ENCODE assay signal across 8 cellular contexts in the genomic region with DNA sequence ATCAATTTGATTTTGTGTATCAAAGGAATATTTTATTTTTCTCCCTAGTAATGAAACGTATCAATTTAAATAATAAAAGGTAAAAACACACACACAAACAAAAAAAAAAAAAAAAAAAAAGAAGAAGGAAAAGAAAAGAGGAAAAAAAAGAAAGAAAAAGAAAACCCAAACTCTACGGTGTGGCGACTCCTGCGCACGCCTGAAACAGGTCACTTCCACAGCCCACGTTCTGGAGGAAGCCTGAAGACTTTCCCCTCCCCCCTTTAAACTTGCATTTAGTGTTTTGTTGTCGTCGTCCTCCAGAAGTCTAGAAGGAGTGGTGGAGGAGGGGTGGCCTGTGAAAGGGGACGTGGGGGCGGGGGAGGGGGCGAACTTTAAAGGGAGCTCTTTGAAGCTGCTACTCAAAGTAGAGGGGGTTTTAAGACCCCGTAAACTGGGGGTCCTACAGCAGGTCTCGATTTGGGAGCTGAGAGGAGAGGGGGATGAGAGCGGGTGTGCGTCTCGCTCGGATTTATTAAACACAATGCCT. TPM values are rescaled to one million over a fixed set of nuclear protein-coding genes. Genes with fewer than 3 reads are reported as not detected.
DNase-seq lines count a peak whose midpoint lies in the region; ATAC-seq, FAIRE-seq and TF ChIP-seq lines count a peak whose summit lies in the region.

No MANE protein-coding gene starts in this region.

- peak overlapping the region; percentile 44 to 62 (median 52) for H3K4me3 ChIP-seq in H1 (ENCODE audit: extremely low read depth in 1 of 4, insufficient read depth in 2 of 4, low read depth in 3 of 4, low read length in 4 of 4)

- H3K4me3 Mint-ChIP-seq in activated T-cell treated with anti-CD3 and anti-CD28 coated beads, Interleukin-2, amount 50 U/mL, for 4 hours: peak overlapping the region; percentile 96
- H3K4me3 Mint-ChIP-seq in progenitor cell of endocrine pancreas (ENCODE audit: low read depth): peak overlapping the region; percentile 94

- H3K36me3 Mint-ChIP-seq in activated T-cell treated with anti-CD3 and anti-CD28 coated beads, Interleukin-2, amount 50 U/mL, for 4 hours (ENCODE audit: insufficient read depth): peaks cover under 1% of the 10 kb centered on the region
- peaks cover 1% of the 10 kb centered on the region for H3K36me3 Mint-ChIP-seq in progenitor cell of endocrine pancreas (ENCODE audit: insufficient read depth)

- TF ChIP-seq CTCF in H1 (IDR thresholded peaks at IDR 0.05; ENCODE audit: control extremely low read depth in 1 of 3, insufficient read depth in 1 of 3, low read depth in 1 of 3, low read length in 3 of 3): no peak
- TF ChIP-seq CTCF in progenitor cell of endocrine pancreas (IDR thresholded peaks at IDR 0.05; ENCODE audit: unreplicated experiment): no peak

- H2AFZ ChIP-seq in H1 (ENCODE audit: low read length): no peak overlapping the region; the same call in 1 of the 2 replicates

- H4K8ac ChIP-seq in H1 (ENCODE audit: extremely low read depth, insufficient read depth, low read length): peak overlapping the region; percentile 93; the same call in 1 of the 2 replicates

- no peaks in the 10 kb centered on the region for H3K9me3 ChIP-seq in H1 (ENCODE audit: insufficient read depth in 2 of 2, low read depth in 1 of 2, low read length in 1 of 2)

- peaks cover 0 to 19% of the 10 kb centered on the region in 2 experiments; a peak in 2 of 4 replicates for H3K79me2 ChIP-seq in H1 (ENCODE audit: control insufficient read depth in 1 of 2, insufficient read depth in 2 of 2, low read length in 2 of 2)

- no peak overlapping the region for H4K5ac ChIP-seq in H1 (ENCODE audit: insufficient read length, low read depth, low read length)

- TF ChIP-seq EP300 in H1 (IDR thresholded peaks at IDR 0.05; ENCODE audit: borderline replicate concordance in 1 of 2, low read depth in 2 of 2, low read length in 2 of 2): no peak

- H4K20me1 ChIP-seq in H1 (replicated peaks in 1 of 2; ENCODE audit: control insufficient read depth in 1 of 2, insufficient read depth in 2 of 2, low read length in 2 of 2): peaks cover 0 to 1% of the 10 kb centered on the region in 2 experiments

- H3K36me3 ChIP-seq in H1 (ENCODE audit: control insufficient read depth in 2 of 4, insufficient read depth in 4 of 4, low read length in 3 of 4): no peaks in the 10 kb centered on the region; a peak in 1 of 8 replicates

- H3K4me1 Mint-ChIP-seq in activated T-cell treated with anti-CD3 and anti-CD28 coated beads, Interleukin-2, amount 50 U/mL, for 4 hours (ENCODE audit: low read depth): peaks cover 20% of the 10 kb centered on the region
- peaks cover 39% of the 10 kb centered on the region for H3K4me1 Mint-ChIP-seq in progenitor cell of endocrine pancreas (ENCODE audit: low read depth)

- peak in 1 of 2 experiments; percentile 34; a peak in 1 of 3 replicates for TF ChIP-seq POLR2A in H1 (IDR thresholded peaks at IDR 0.05; ENCODE audit: control extremely low read depth in 1 of 2, low read depth in 2 of 2, low read length in 2 of 2)

- peak overlapping the region; percentile 95; the same call in 1 of the 2 replicates for H3K18ac ChIP-seq in H1 (ENCODE audit: extremely low read depth, low read length)

- peaks cover 2 to 8% (median 6%) of the 10 kb centered on the region in 4 experiments; a peak in 6 of 7 replicates for H3K4me1 ChIP-seq in H1 (replicated peaks in 1 of 4; ENCODE audit: control insufficient read depth in 3 of 4, insufficient read depth in 4 of 4, low read length in 3 of 4)

- CTCF ChIA-PET in H1 (lab: Charles Lee; ENCODE audit: partially characterized antibody): interaction anchor here (1.1 to 4.1 kb wide), 4 partner anchors 11 to 183 kb away, joined by 3 to 16 read pairs (median 3); no protein-coding TSS in a partner anchor

- POLR2A ChIA-PET in H1 (lab: Charles Lee; ENCODE audit: partially characterized antibody): interaction anchor here (0.6 to 12.8 kb wide), 33 partner anchors 8 to 1163 kb away, joined by 3 to 151 read pairs (median 3); a partner anchor contains a TSS

- DNase-seq in activated T-cell treated with anti-CD3 and anti-CD28 coated beads, Interleukin-2, amount 50 U/mL, for 4 hours: no peak
- DNase-seq in activated T-cell treated with anti-CD3 and anti-CD28 coated beads, Interleukin-2, amount 50 U/mL, for 1 hour: no peak
- peak; percentile 51 for DNase-seq in SKM-1 treated with dmso at 0.1 percent for 144 hours (lab: John Stamatoyannopoulos, UW; ENCODE audit: unreplicated experiment)
- no peak for DNase-seq in H1 (ENCODE audit: low read depth in 1 of 2, low spot score in 2 of 2)
- DNase-seq in progenitor cell of endocrine pancreas (ENCODE audit: low spot score, unreplicated experiment): no peak
- no peak for DNase-seq in NCI-H2107 (lab: John Stamatoyannopoulos, UW)
- no peak for DNase-seq in HuH-7.5 (ENCODE audit: low spot score)

- ATAC-seq in activated T-cell treated with anti-CD3 and anti-CD28 coated beads, Interleukin-2, amount 50 U/mL, for 4 hours: no peak
- ATAC-seq in HG02678 (IDR thresholded peaks at IDR 0.05; ENCODE audit: unreplicated experiment): no peak

- peaks cover 30% of the 10 kb centered on the region; the same call in 1 of the 2 replicates for H3K23me2 ChIP-seq in H1 (ENCODE audit: low read depth, low read length)

- H2BK12ac ChIP-seq in H1 (ENCODE audit: low read depth, low read length): peak overlapping the region; percentile 80; the same call in 1 of the 2 replicates

- H3K27ac Mint-ChIP-seq in progenitor cell of endocrine pancreas: peak overlapping the region; percentile 100

- no peak overlapping the region for H4K91ac ChIP-seq in H1 (replicated peaks; ENCODE audit: insufficient read length, low read length)

- peaks cover 0 to 18% (median 16%) of the 10 kb centered on the region in 4 experiments; a peak in 6 of 7 replicates for H3K27me3 ChIP-seq in H1 (replicated peaks in 1 of 4; ENCODE audit: control insufficient read depth in 3 of 4, extremely low read depth in 1 of 4, insufficient read depth in 3 of 4, low read length in 3 of 4)

- H3K9ac ChIP-seq in H1 (replicated peaks in 1 of 4; ENCODE audit: extremely low read depth in 1 of 4, low read depth in 3 of 4, low read length in 3 of 4): peak overlapping the region in 3 of 4 experiments; percentile 48 to 57 (median 53); a peak in 4 of 7 replicates

- H3K27me3 Mint-ChIP-seq in activated T-cell treated with anti-CD3 and anti-CD28 coated beads, Interleukin-2, amount 50 U/mL, for 4 hours (ENCODE audit: low read depth): peaks cover 11% of the 10 kb centered on the region
- H3K27me3 Mint-ChIP-seq in progenitor cell of endocrine pancreas: peaks cover 6% of the 10 kb centered on the region

- no peaks in the 10 kb centered on the region for H3K9me3 Mint-ChIP-seq in activated T-cell treated with anti-CD3 and anti-CD28 coated beads, Interleukin-2, amount 50 U/mL, for 4 hours
- no peaks in the 10 kb centered on the region for H3K9me3 Mint-ChIP-seq in progenitor cell of endocrine pancreas (ENCODE audit: low read depth)

- H2BK120ac ChIP-seq in H1 (replicated peaks; ENCODE audit: low read depth, low read length): no peak overlapping the region

- WGBS in H1 (ENCODE audit: extremely low coverage in 1 of 2, insufficient coverage in 1 of 2, insufficient read length in 1 of 2, insufficient replicate concordance in 2 of 2, low coverage in 1 of 2, low lambda C conversion rate in 2 of 2, missing lambda C conversion rate in 1 of 2), 2 experiments: 2% methylated on average over 8 of the region's 17 CpGs; no CpG with 5 or more reads in 1 of the 2 experiments

- H3K23ac ChIP-seq in H1 (ENCODE audit: insufficient read length): no peak overlapping the region

- FAIRE-seq in H1 (lab: Jason Lieb, UNC): no peak

- no peak overlapping the region for H3K4ac ChIP-seq in H1 (replicated peaks; ENCODE audit: insufficient read length, low read depth, low read length)

- H2BK15ac ChIP-seq in H1 (ENCODE audit: low read length): no peak overlapping the region

- H2BK5ac ChIP-seq in H1 (ENCODE audit: low read depth, low read length): 0 out of 2 replicates have a peak overlapping the region, but pooled peaks have one; percentile 52

- no peak overlapping the region; the same call in 1 of the 2 replicates for H2AK5ac ChIP-seq in H1 (ENCODE audit: low read depth, low read length)

- H3K4me2 ChIP-seq in H1 (ENCODE audit: insufficient read depth in 1 of 2, low read depth in 2 of 2, low read length in 2 of 2): peak overlapping the region; percentile 99 to 100

- H3K14ac ChIP-seq in H1 (ENCODE audit: insufficient read length): no peak overlapping the region

- no peak overlapping the region for H3K56ac ChIP-seq in H1 (replicated peaks; ENCODE audit: insufficient read length, low read depth, low read length)

- no peak overlapping the region for H3K27ac ChIP-seq in H1 (ENCODE audit: low read depth, low read length)

- TF ChIP-seq RAD21 in H1 (IDR thresholded peaks at IDR 0.05 in 1 of 2, conservative IDR thresholded peaks at IDR 0.05 in 1 of 2; ENCODE audit: low read depth in 2 of 2, low read length in 2 of 2): no peak

- no peaks in the 10 kb centered on the region for H3K79me1 ChIP-seq in H1 (ENCODE audit: low read depth, low read length)

- 0 out of 2 replicates have a peak overlapping the region, but pooled peaks have one; percentile 72 for H2BK20ac ChIP-seq in H1 (ENCODE audit: low read length)

TF ChIP-seq in H1, 55 proteins besides CTCF, POLR2A, EP300 and RAD21 (continues in another document):
- peak; percentile 71; the same call in 1 of the 2 replicates for TF ChIP-seq RBBP5 (IDR thresholded peaks at IDR 0.05; ENCODE audit: borderline replicate concordance, low read depth, low read length)
- no peak for TF ChIP-seq BACH1 (IDR thresholded peaks at IDR 0.05; ENCODE audit: low read length)

RNA-seq across cellular contexts. Expression of a gene that starts 2.3 kb away (rescaled TPM):
- total RNA-seq in activated T-cell treated with anti-CD3 and anti-CD28 coated beads, Interleukin-2, amount 50 U/mL, for 4 hours: 100 to 1,000 TPM; 115 to 153 (median 139) TPM
- 61.2 and 67.5 TPM in 2 replicates for total RNA-seq in H1 (2021; fragmentation: NEBNext Ultra II Directional; extraction: Animal tissue kit (Norgen Biotek cat#: 25700))
- 25.1 and 50.3 TPM in 2 replicates for polyA plus RNA-seq in H1 (2011; rRNA removed)
- polyA plus RNA-seq in H1 (2011; cell fraction: cytosol; rRNA removed): 33.9 TPM
- 74.7 TPM for polyA plus RNA-seq in H1 (2011; cell fraction: nucleus; rRNA removed)
- polyA plus RNA-seq in H1 (2012, experiment 1 of 2): 51.9 to 54.9 TPM (median 54.2 TPM) in 4 replicates
- 50.8 TPM for polyA plus RNA-seq in H1 (2012, experiment 2 of 2)
- 27.6 TPM for polyA plus RNA-seq in H1 (2013, experiment 1 of 2)
- 25.2 TPM for polyA plus RNA-seq in H1 (2013, experiment 2 of 2)
- polyA minus RNA-seq in H1 (2011; rRNA and poly(A)+ RNA removed): 68.7 and 75.5 TPM in 2 replicates
- polyA minus RNA-seq in H1 (2011; cell fraction: cytosol; rRNA and poly(A)+ RNA removed): 62.8 TPM
- polyA minus RNA-seq in H1 (2011; cell fraction: nucleus; rRNA and poly(A)+ RNA removed): 101 TPM
- total RNA-seq in progenitor cell of endocrine pancreas: 113 and 124 TPM in 2 replicates
